In genomic region chr3:184133840-184134745, GRCh38 we compare ENCODE assay signal across 8 cellular contexts. TPM values are rescaled to one million over a fixed set of nuclear protein-coding genes. Genes with fewer than 3 reads are reported as not detected.
DNase-seq lines count a peak whose midpoint lies in the region; ATAC-seq and TF ChIP-seq lines count a peak whose summit lies in the region.

No MANE protein-coding gene starts in this region.

- intact Hi-C loops in left ventricle myocardium inferior (cut with micrococcal nuclease) = no loop called here

- peak; percentile 84 for ATAC-seq in SK-N-SH treated with all-trans-retinoic acid at 6 μM for 48 hours
- ATAC-seq in HG02571 (IDR thresholded peaks at IDR 0.05; ENCODE audit: unreplicated experiment) = no peak

- peak overlapping the region; percentile 100 for H3K4me3 ChIP-seq in left ventricle myocardium inferior
- H3K4me3 ChIP-seq in parathyroid adenoma (ENCODE audit: low read depth, low read length) = peak overlapping the region; percentile 80

- H3K4me2 ChIP-seq in parathyroid adenoma (ENCODE audit: low read length) = peak overlapping the region; percentile 96

- peak overlapping the region; percentile 94 for H3K27ac ChIP-seq in left ventricle myocardium inferior (replicated peaks)
- H3K27ac ChIP-seq in parathyroid adenoma = peak overlapping the region; percentile 92

- no peaks in the 10 kb centered on the region for H3K9me3 ChIP-seq in left ventricle myocardium inferior (replicated peaks)
- H3K9me3 ChIP-seq in parathyroid adenoma (ENCODE audit: control insufficient read depth, low read length) = no peaks in the 10 kb centered on the region

- peaks cover 23% of the 10 kb centered on the region for H3K79me2 ChIP-seq in parathyroid adenoma

- no peak overlapping the region for H3K9ac ChIP-seq in parathyroid adenoma

- peak overlapping the region; percentile 86 for H2AFZ ChIP-seq in parathyroid adenoma

- H3K4me1 ChIP-seq in left ventricle myocardium inferior (peaks cover 36% of the 10 kb centered on the region), parathyroid adenoma (peaks cover 12% of the 10 kb centered on the region)

- TF ChIP-seq CTCF in AG09319 (IDR thresholded peaks at IDR 0.05; ENCODE audit: low read depth, low read length) = no peak
- TF ChIP-seq CTCF in left ventricle myocardium inferior (IDR thresholded peaks at IDR 0.05; ENCODE audit: borderline replicate concordance) = no peak
- peak; percentile 3 for TF ChIP-seq CTCF in parathyroid adenoma (IDR thresholded peaks at IDR 0.05)

- H3K27me3 ChIP-seq in left ventricle myocardium inferior (ENCODE audit: low read depth) (no peaks in the 10 kb centered on the region), parathyroid adenoma (ENCODE audit: control insufficient read depth, insufficient read depth, low read length) (no peaks in the 10 kb centered on the region)

- DNase-seq in AG09319 (ENCODE audit: extremely low read depth, low read depth) = peak; percentile 36
- peak; percentile 52 for DNase-seq in NCI-H1048 (lab: John Stamatoyannopoulos, UW)
- DNase-seq in anterior cingulate cortex (lab: John Stamatoyannopoulos, UW) = peak in 57 of 58 donors; percentile 19 to 88 (median 74)
- peak; percentile 87 for DNase-seq in left ventricle myocardium inferior

- H3K36me3 ChIP-seq in left ventricle myocardium inferior (peaks cover 19% of the 10 kb centered on the region), parathyroid adenoma (ENCODE audit: control insufficient read depth, insufficient read depth, low read length) (no peaks in the 10 kb centered on the region)

- peak; percentile 54 for TF ChIP-seq POLR2A in GM19099 (IDR thresholded peaks at IDR 0.05; ENCODE audit: extremely low read depth, insufficient read length, low read depth)

TF ChIP-seq in SK-N-SH treated with all-trans-retinoic acid at 6 μM for 48 hours, 23 proteins besides CTCF, POLR2A, EP300 and RAD21:
- TF ChIP-seq ZNF70 (CRISPR knock-in tag; IDR thresholded peaks at IDR 0.05) (no peak), ISL1 (CRISPR knock-in tag; IDR thresholded peaks at IDR 0.05) (no peak), ZC3H10 (CRISPR knock-in tag; IDR thresholded peaks at IDR 0.05) (no peak), PPARA (CRISPR knock-in tag; IDR thresholded peaks at IDR 0.05; ENCODE audit: borderline replicate concordance) (no peak), ZNF565 (CRISPR knock-in tag; conservative IDR thresholded peaks at IDR 0.05; ENCODE audit: low read depth) (no peak), BACH2 (CRISPR knock-in tag; IDR thresholded peaks at IDR 0.05; ENCODE audit: borderline replicate concordance) (no peak)
- TF ChIP-seq, protein P1, sequence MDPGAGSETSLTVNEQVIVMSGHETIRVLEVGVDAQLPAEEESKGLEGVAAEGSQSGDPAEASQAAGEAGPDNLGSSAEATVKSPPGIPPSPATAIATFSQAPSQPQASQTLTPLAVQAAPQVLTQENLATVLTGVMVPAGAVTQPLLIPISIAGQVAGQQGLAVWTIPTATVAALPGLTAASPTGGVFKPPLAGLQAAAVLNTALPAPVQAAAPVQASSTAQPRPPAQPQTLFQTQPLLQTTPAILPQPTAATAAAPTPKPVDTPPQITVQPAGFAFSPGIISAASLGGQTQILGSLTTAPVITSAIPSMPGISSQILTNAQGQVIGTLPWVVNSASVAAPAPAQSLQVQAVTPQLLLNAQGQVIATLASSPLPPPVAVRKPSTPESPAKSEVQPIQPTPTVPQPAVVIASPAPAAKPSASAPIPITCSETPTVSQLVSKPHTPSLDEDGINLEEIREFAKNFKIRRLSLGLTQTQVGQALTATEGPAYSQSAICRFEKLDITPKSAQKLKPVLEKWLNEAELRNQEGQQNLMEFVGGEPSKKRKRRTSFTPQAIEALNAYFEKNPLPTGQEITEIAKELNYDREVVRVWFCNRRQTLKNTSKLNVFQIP (CRISPR knock-in tag; IDR thresholded peaks at IDR 0.05; ENCODE audit: borderline replicate concordance, low read depth) = no peak

RNA-seq across cellular contexts. Expression of gene EIF2B5, which starts 1.1 kb away (rescaled TPM):
- 32.1 TPM for total RNA-seq in left ventricle myocardium inferior

RNA-seq across cellular contexts. Expression of gene DVL3, which starts 21.1 kb away (rescaled TPM):
- total RNA-seq in left ventricle myocardium inferior = 63.5 TPM

RNA-seq across cellular contexts. Expression of gene HTR3E, which starts 37.2 kb away (rescaled TPM):
- not detected for total RNA-seq in left ventricle myocardium inferior

RNA-seq across cellular contexts. Expression of gene AP2M1, which starts 40.6 kb away (rescaled TPM):
- 336 TPM for total RNA-seq in left ventricle myocardium inferior

RNA-seq across cellular contexts. Expression of gene ABCF3, which starts 51.9 kb away (rescaled TPM):
- 70.2 TPM for total RNA-seq in left ventricle myocardium inferior

Comparison
In these comparisons a context has a peak if more than half of its experiments do, and no peak if none do; other contexts are left out.
1. DNase-seq: peak in every context shown above with its lines; median percentile 87 in left ventricle myocardium inferior; 74 in anterior cingulate cortex; 52 in NCI-H1048; 36 in AG09319.